9 cellular contexts compared by ENCODE assay signal in genomic region chr20:31842471-31843157, GRCh38. TPM values are rescaled to one million over a fixed set of nuclear protein-coding genes. Genes with fewer than 3 reads are reported as not detected.
DNase-seq lines count a peak whose midpoint lies in the region; ATAC-seq and TF ChIP-seq lines count a peak whose summit lies in the region.
"Had no signal": no experiment of that assay in that cellular context is flagged by ENCODE, and none has a peak within 500 bp of the region (broad histone marks: within the 10 kb centered on the region; RNA-seq: fewer than 3 reads in every experiment).

No MANE protein-coding gene starts in this region.

- no peak overlapping the region for H2BK15ac ChIP-seq in mesendoderm (replicated peaks; ENCODE audit: low read depth)

- no peaks in the 10 kb centered on the region for H3K9me3 Mint-ChIP-seq in effector memory CD8-positive, alpha-beta T cell

- H4K8ac ChIP-seq in mesendoderm (ENCODE audit: low read depth, low read length), result no peak overlapping the region

- no peak overlapping the region for H4K5ac ChIP-seq in mesendoderm (ENCODE audit: low read length)

- no peaks in the 10 kb centered on the region for H3F3A ChIP-seq in PC-3 (ENCODE audit: low read length, unreplicated experiment)

- H2AFZ ChIP-seq in PC-3 (ENCODE audit: low read length), result 0 out of 2 replicates have a peak overlapping the region, but pooled peaks have one; percentile 13

- no peak overlapping the region for H3K27ac Mint-ChIP-seq in effector memory CD8-positive, alpha-beta T cell

- H3K27me3 Mint-ChIP-seq in effector memory CD8-positive, alpha-beta T cell, result no peaks in the 10 kb centered on the region

- no peak for TF ChIP-seq CTCF in PC-3 (conservative IDR thresholded peaks at IDR 0.05; ENCODE audit: low read depth, low read length)
- TF ChIP-seq CTCF in vagina (IDR thresholded peaks at IDR 0.05), result no peak

- H3K9me2 ChIP-seq in PC-3 (replicated peaks; ENCODE audit: low read length), result no peaks in the 10 kb centered on the region

- H3K4me2 ChIP-seq in PC-3 (ENCODE audit: low read length) (peak overlapping the region; percentile 61), mesendoderm (ENCODE audit: low read length) (no peak overlapping the region)

- CTCF ChIA-PET in PC-3 (lab: Charles Lee), result interaction anchor here (0.9 kb wide), 1 partner anchor 208 kb away, joined by 3 read pairs; no protein-coding TSS in a partner anchor

- no peak overlapping the region for H3K4ac ChIP-seq in mesendoderm (ENCODE audit: low read depth, low read length)

- no CpG with 5 or more reads among the region's 12 CpGs for WGBS in mesendoderm (ENCODE audit: extremely low coverage, insufficient coverage, low lambda C conversion rate)

- H3K4me1 Mint-ChIP-seq in effector memory CD8-positive, alpha-beta T cell (ENCODE audit: low read depth in 2 of 2), result no peaks in the 10 kb centered on the region

- H2BK5ac ChIP-seq in mesendoderm (ENCODE audit: low read length), result no peak overlapping the region

- no peak overlapping the region for H3K23ac ChIP-seq in mesendoderm (ENCODE audit: low read length)

- peaks cover 19% of the 10 kb centered on the region for H3K4me1 ChIP-seq in PC-3 (ENCODE audit: insufficient read depth, low read length)
- H3K4me1 ChIP-seq in mesendoderm (ENCODE audit: control insufficient read depth, low read depth, low read length), result peaks cover 10% of the 10 kb centered on the region
- peaks cover 27% of the 10 kb centered on the region for H3K4me1 ChIP-seq in vagina

- H3K79me2 ChIP-seq in PC-3 (ENCODE audit: low read length) (no peaks in the 10 kb centered on the region), mesendoderm (ENCODE audit: control insufficient read depth, insufficient read depth, low read length) (no peaks in the 10 kb centered on the region)

- POLR2A ChIA-PET in PC-3 (lab: Charles Lee; ENCODE audit: unreplicated experiment), result no interaction called here

- no peak overlapping the region for H3K18ac ChIP-seq in mesendoderm (ENCODE audit: low read length)

- DNase-seq in PC-3 (peak; percentile 25), fibroblast of peridontal ligament (ENCODE audit: extremely low read depth) (peak; percentile 56), mesendoderm (no peak), vagina (ENCODE audit: extremely low spot score in 2 of 2) (no peak), CD1c-positive myeloid dendritic cell (ENCODE audit: extremely low spot score) (no peak)
- no peak for DNase-seq in effector memory CD8-positive, alpha-beta T cell
- DNase-seq: activated CD4-positive, alpha-beta T cell treated with anti-CD3 and anti-CD28 coated beads, Interleukin-2, amount 50 U/mL, for 48 hours; NCI-H1092 had no signal

- no peaks in the 10 kb centered on the region for H4K20me1 ChIP-seq in PC-3 (ENCODE audit: low read length)

- H3K36me3 Mint-ChIP-seq in effector memory CD8-positive, alpha-beta T cell (ENCODE audit: insufficient read depth), result no peaks in the 10 kb centered on the region

- H3K9me3 ChIP-seq in PC-3 (ENCODE audit: low read length), result no peaks in the 10 kb centered on the region
- H3K9me3 ChIP-seq in vagina, result no peaks in the 10 kb centered on the region

- H3K27ac ChIP-seq in PC-3 (ENCODE audit: low read length) (peak overlapping the region; percentile 17; the same call in 1 of the 2 replicates), mesendoderm (ENCODE audit: low read depth, low read length) (no peak overlapping the region), vagina (peak overlapping the region; percentile 66)

- no peak for TF ChIP-seq POLR2A in vagina (IDR thresholded peaks at IDR 0.05)

- no peak overlapping the region for H3K4me3 Mint-ChIP-seq in effector memory CD8-positive, alpha-beta T cell

- no peak overlapping the region for H3K4me3 ChIP-seq in PC-3 (ENCODE audit: low read length)
- no peak overlapping the region for H3K4me3 ChIP-seq in mesendoderm (ENCODE audit: low read length)
- no peak overlapping the region for H3K4me3 ChIP-seq in vagina

- H2AK5ac ChIP-seq in mesendoderm (ENCODE audit: low read length), result no peak overlapping the region

- no peaks in the 10 kb centered on the region for H3K27me3 ChIP-seq in PC-3 (ENCODE audit: low read length)
- no peaks in the 10 kb centered on the region for H3K27me3 ChIP-seq in mesendoderm (ENCODE audit: insufficient read depth, low read length, poor library complexity)
- H3K27me3 ChIP-seq in vagina, result no peaks in the 10 kb centered on the region

- no peak overlapping the region for H2BK120ac ChIP-seq in mesendoderm (ENCODE audit: low read depth, low read length)

- H3K79me1 ChIP-seq in mesendoderm (ENCODE audit: low read length), result no peaks in the 10 kb centered on the region

- H3K56ac ChIP-seq in mesendoderm (ENCODE audit: low read length), result peak overlapping the region; percentile 35

- H3K36me3 ChIP-seq in PC-3 (ENCODE audit: low read depth, low read length) (no peaks in the 10 kb centered on the region), mesendoderm (ENCODE audit: control insufficient read depth, insufficient read depth, low read length) (no peaks in the 10 kb centered on the region), vagina (no peaks in the 10 kb centered on the region)

- intact Hi-C loops in PC-3 (cut with micrococcal nuclease) (no loop called here), vagina (cut with DNase I) (no loop called here)

- no TSS peak for BruUV-seq in PC-3 (replicated peaks; lab: Mats Ljungman, UMichigan)

- ATAC-seq in PC-3, result peak; percentile 5; the same call in 1 of the 2 replicates
- ATAC-seq in GM21717 (IDR thresholded peaks at IDR 0.05; ENCODE audit: unreplicated experiment), result no peak
- no peak for ATAC-seq in effector memory CD8-positive, alpha-beta T cell (replicated peaks)

- H3K9ac ChIP-seq in PC-3 (ENCODE audit: low read length) (no peak overlapping the region), mesendoderm (ENCODE audit: low read length) (no peak overlapping the region)

RNA-seq across cellular contexts. Expression of gene FOXS1, which starts 2.8 kb away (rescaled TPM):
- total RNA-seq in PC-3 (2014; rRNA removed) (not detected in 2 replicates), vagina (not detected)
- polyA plus RNA-seq in mesendoderm (2013, experiment 1 of 2), result 0.03 TPM
- not detected for polyA plus RNA-seq in mesendoderm (2013, experiment 2 of 2)

RNA-seq across cellular contexts. Expression of gene MYLK2, which starts 23.5 kb away (rescaled TPM):
- 1.7 TPM in 2 replicates for total RNA-seq in PC-3 (2014; rRNA removed)
- polyA plus RNA-seq in mesendoderm (2013, experiment 1 of 2), result 0.14 TPM
- 0.22 TPM for polyA plus RNA-seq in mesendoderm (2013, experiment 2 of 2)
- not detected for total RNA-seq in vagina

RNA-seq across cellular contexts. Expression of gene DUSP15, which starts 27.7 kb away (rescaled TPM):
- total RNA-seq in PC-3 (2014; rRNA removed) (not detected in 2 replicates), vagina (2.5 TPM)
- 0.27 TPM for polyA plus RNA-seq in mesendoderm (2013, experiment 1 of 2)
- polyA plus RNA-seq in mesendoderm (2013, experiment 2 of 2), result 0.15 TPM

RNA-seq across cellular contexts. Expression of gene TTLL9, which starts 27.8 kb away (rescaled TPM):
- total RNA-seq in PC-3 (2014; rRNA removed) (not detected in 2 replicates), vagina (not detected)
- polyA plus RNA-seq in mesendoderm (2013, experiment 1 of 2), result not detected
- 0.01 TPM for polyA plus RNA-seq in mesendoderm (2013, experiment 2 of 2)

Comparison
In these comparisons a context has a peak if more than half of its experiments do, and no peak if none do; other contexts are left out.
1. DNase-seq: peak in PC-3 (single experiment) and fibroblast of peridontal ligament (single experiment); none in mesendoderm (single experiment), vagina (0 of 2), CD1c-positive myeloid dendritic cell (single experiment) and effector memory CD8-positive, alpha-beta T cell (0 of 3).